In genomic region chr21:31732891-31733520, GRCh38 we compare ENCODE assay signal across 8 cellular contexts. TPM values are rescaled to one million over a fixed set of nuclear protein-coding genes. Genes with fewer than 3 reads are reported as not detected.
A peak's percentile ranks its signal among the peaks of the same experiment; 100 is the strongest.
DNase-seq lines count a peak whose midpoint lies in the region; ATAC-seq, FAIRE-seq and TF ChIP-seq lines count a peak whose summit lies in the region.

No MANE protein-coding gene starts in this region.

- intact Hi-C loops in kidney (cut with DNase I): no loop called here

- DNase-seq in NCI-H146 (lab: John Stamatoyannopoulos, UW): peak; percentile 42
- DNase-seq in NCI-H146 treated with DMSO at 0.1 percent for 48 hours (lab: John Stamatoyannopoulos, UW; ENCODE audit: unreplicated experiment): no peak
- peak; percentile 45 to 54 for DNase-seq in Kasumi-1 (lab: John Stamatoyannopoulos, UW)
- DNase-seq in kidney: no peak
- no peak for DNase-seq in middle frontal gyrus (ENCODE audit: extremely low spot score, low spot score)
- no peak for DNase-seq in HuH-7.5 (ENCODE audit: low spot score)

- no peak for FAIRE-seq in kidney (lab: Jason Lieb, UNC)

- H3K27me3 Mint-ChIP-seq in activated T-helper 17 cell treated with anti-CD3 and anti-CD28 coated beads, Interleukin-2, amount 50 U/mL, for 72 hours: no peaks in the 10 kb centered on the region

- H3K4me1 ChIP-seq in kidney (ENCODE audit: control insufficient read depth in 1 of 2, insufficient read depth in 1 of 2, low read depth in 1 of 2, low read length in 2 of 2): peaks cover 15 to 26% of the 10 kb centered on the region in 2 donors

- H3K9ac ChIP-seq in kidney (ENCODE audit: low read length in 2 of 2): peak overlapping the region; percentile 47 to 81

- H3K36me3 Mint-ChIP-seq in activated T-helper 17 cell treated with anti-CD3 and anti-CD28 coated beads, Interleukin-2, amount 50 U/mL, for 72 hours (ENCODE audit: low read depth): peaks cover 8% of the 10 kb centered on the region

- H3K27ac Mint-ChIP-seq in activated T-helper 17 cell treated with anti-CD3 and anti-CD28 coated beads, Interleukin-2, amount 50 U/mL, for 72 hours: no peak overlapping the region

- no peak overlapping the region for H3K4me3 Mint-ChIP-seq in activated T-helper 17 cell treated with anti-CD3 and anti-CD28 coated beads, Interleukin-2, amount 50 U/mL, for 72 hours

- no peaks in the 10 kb centered on the region for H3K9me3 Mint-ChIP-seq in activated T-helper 17 cell treated with anti-CD3 and anti-CD28 coated beads, Interleukin-2, amount 50 U/mL, for 72 hours

- peak overlapping the region; percentile 73 to 74 for H3K27ac ChIP-seq in kidney (ENCODE audit: low read depth in 2 of 2, low read length in 2 of 2)
- peak overlapping the region; percentile 88 for H3K27ac ChIP-seq in temporal lobe (ENCODE audit: low read depth, low read length)

- TF ChIP-seq CTCF in kidney (IDR thresholded peaks at IDR 0.05; ENCODE audit: borderline replicate concordance, extremely low read depth, insufficient read depth): no peak

- H3K4me3 ChIP-seq in kidney (ENCODE audit: low read length in 2 of 2): peak overlapping the region; percentile 70 to 71

- H3K4me1 Mint-ChIP-seq in activated T-helper 17 cell treated with anti-CD3 and anti-CD28 coated beads, Interleukin-2, amount 50 U/mL, for 72 hours: no peaks in the 10 kb centered on the region

- H3K9me3 ChIP-seq in kidney (ENCODE audit: control insufficient read depth in 1 of 2, low read length in 2 of 2): no peaks in the 10 kb centered on the region

- H3K36me3 ChIP-seq in kidney (ENCODE audit: control insufficient read depth in 1 of 2, insufficient read depth in 2 of 2, low read length in 2 of 2): no peaks in the 10 kb centered on the region

- peak; percentile 10 for ATAC-seq in activated T-helper 17 cell treated with anti-CD3 and anti-CD28 coated beads, Interleukin-2, amount 50 U/mL, for 72 hours (replicated peaks)

RNA-seq across cellular contexts. Expression of gene SCAF4, which starts 1.1 kb away (rescaled TPM):
- 10 to 100 TPM; 33.0 to 46.7 TPM for total RNA-seq in activated T-helper 17 cell treated with anti-CD3 and anti-CD28 coated beads, Interleukin-2, amount 50 U/mL, for 72 hours
- 30.6 TPM for total RNA-seq in kidney
- 7.4 TPM for polyA plus RNA-seq in kidney (ENCODE audit: insufficient read depth, low read depth, low replicate concordance)
- 8.1 TPM for total RNA-seq in temporal lobe

Comparison
In these comparisons a context has a peak if more than half of its experiments do, and no peak if none do; other contexts are left out.
1. DNase-seq: peak in NCI-H146 (single experiment) and Kasumi-1 (2 of 2); none in NCI-H146 treated with DMSO at 0.1 percent for 48 hours (single experiment), kidney (single experiment), middle frontal gyrus (single experiment) and HuH-7.5 (single experiment).